1 cellular context compared by ENCODE assay signal in the genomic region with DNA sequence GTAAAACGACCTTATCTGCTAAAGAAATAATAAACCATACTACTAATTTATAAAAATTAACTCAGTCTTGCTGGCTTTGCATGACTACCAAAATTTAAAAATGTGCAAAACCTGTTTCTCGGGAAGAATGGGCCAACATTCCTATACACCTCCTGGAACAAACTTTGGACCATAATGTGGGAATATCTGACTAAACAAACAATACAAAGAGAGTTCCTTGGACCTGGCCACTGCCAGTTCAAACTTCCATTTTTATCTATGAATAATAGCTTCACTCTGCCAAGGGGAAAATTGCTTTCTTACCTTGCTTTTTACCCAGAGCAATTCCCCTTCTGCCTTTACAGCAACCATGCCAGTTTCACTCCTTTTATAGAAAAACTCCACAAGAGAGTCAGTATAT.
TF ChIP-seq lines count a peak whose summit lies in the region.

No MANE protein-coding gene starts in this region.

TF ChIP-seq in HepG2, 621 proteins besides CTCF, POLR2A, EP300 and RAD21 (continued from another document and continues in another):
- peak; percentile 75 for TF ChIP-seq TEAD3 (CRISPR knock-in tag; optimal IDR thresholded peaks at IDR 0.05; ENCODE audit: borderline replicate concordance)
- no peak for TF ChIP-seq ZNF30 (CRISPR knock-in tag; IDR thresholded peaks at IDR 0.05)
- TF ChIP-seq NCOA2 (CRISPR knock-in tag; IDR thresholded peaks at IDR 0.05) = peak; percentile 20; the same call in 1 of the 2 replicates
- TF ChIP-seq ZFYVE20 (CRISPR knock-in tag; IDR thresholded peaks at IDR 0.05; ENCODE audit: borderline replicate concordance, low read depth) = no peak
- TF ChIP-seq, protein P1, sequence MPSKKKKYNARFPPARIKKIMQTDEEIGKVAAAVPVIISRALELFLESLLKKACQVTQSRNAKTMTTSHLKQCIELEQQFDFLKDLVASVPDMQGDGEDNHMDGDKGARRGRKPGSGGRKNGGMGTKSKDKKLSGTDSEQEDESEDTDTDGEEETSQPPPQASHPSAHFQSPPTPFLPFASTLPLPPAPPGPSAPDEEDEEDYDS (CRISPR knock-in tag; IDR thresholded peaks at IDR 0.05) = peak; percentile 44; the same call in 1 of the 2 replicates
- TF ChIP-seq ZNF3 (CRISPR knock-in tag; IDR thresholded peaks at IDR 0.05) = no peak
- TF ChIP-seq HNF4G (IDR thresholded peaks at IDR 0.05; ENCODE audit: borderline replicate concordance, low read depth, low read length) = peak; percentile 79
- no peak; the same call in 1 of the 2 replicates for TF ChIP-seq HNF4G (CRISPR knock-in tag; IDR thresholded peaks at IDR 0.05; ENCODE audit: borderline replicate concordance, low read depth)
- TF ChIP-seq SOX5 (CRISPR knock-in tag; IDR thresholded peaks at IDR 0.05; ENCODE audit: borderline replicate concordance) = peak; percentile 60; the same call in 1 of the 2 replicates
- 0 out of 2 replicates have a peak, but pooled peaks have one; percentile 33 for TF ChIP-seq IRF2 (CRISPR knock-in tag; IDR thresholded peaks at IDR 0.05)
- peak; percentile 90 for TF ChIP-seq HNF4A (CRISPR knock-in tag; IDR thresholded peaks at IDR 0.05)
- no peak for TF ChIP-seq ZBTB1 (CRISPR knock-in tag; IDR thresholded peaks at IDR 0.05; ENCODE audit: borderline replicate concordance)
- TF ChIP-seq KLF15 (CRISPR knock-in tag; IDR thresholded peaks at IDR 0.05; ENCODE audit: borderline replicate concordance) = no peak
- TF ChIP-seq, protein P2, sequence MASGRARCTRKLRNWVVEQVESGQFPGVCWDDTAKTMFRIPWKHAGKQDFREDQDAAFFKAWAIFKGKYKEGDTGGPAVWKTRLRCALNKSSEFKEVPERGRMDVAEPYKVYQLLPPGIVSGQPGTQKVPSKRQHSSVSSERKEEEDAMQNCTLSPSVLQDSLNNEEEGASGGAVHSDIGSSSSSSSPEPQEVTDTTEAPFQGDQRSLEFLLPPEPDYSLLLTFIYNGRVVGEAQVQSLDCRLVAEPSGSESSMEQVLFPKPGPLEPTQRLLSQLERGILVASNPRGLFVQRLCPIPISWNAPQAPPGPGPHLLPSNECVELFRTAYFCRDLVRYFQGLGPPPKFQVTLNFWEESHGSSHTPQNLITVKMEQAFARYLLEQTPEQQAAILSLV (CRISPR knock-in tag; IDR thresholded peaks at IDR 0.05; ENCODE audit: borderline replicate concordance) = no peak
- TF ChIP-seq ZNF326 (CRISPR knock-in tag; IDR thresholded peaks at IDR 0.05; ENCODE audit: borderline replicate concordance) = no peak
- TF ChIP-seq ZNF75D (CRISPR knock-in tag; IDR thresholded peaks at IDR 0.05; ENCODE audit: borderline replicate concordance) = no peak
- TF ChIP-seq, protein P3, sequence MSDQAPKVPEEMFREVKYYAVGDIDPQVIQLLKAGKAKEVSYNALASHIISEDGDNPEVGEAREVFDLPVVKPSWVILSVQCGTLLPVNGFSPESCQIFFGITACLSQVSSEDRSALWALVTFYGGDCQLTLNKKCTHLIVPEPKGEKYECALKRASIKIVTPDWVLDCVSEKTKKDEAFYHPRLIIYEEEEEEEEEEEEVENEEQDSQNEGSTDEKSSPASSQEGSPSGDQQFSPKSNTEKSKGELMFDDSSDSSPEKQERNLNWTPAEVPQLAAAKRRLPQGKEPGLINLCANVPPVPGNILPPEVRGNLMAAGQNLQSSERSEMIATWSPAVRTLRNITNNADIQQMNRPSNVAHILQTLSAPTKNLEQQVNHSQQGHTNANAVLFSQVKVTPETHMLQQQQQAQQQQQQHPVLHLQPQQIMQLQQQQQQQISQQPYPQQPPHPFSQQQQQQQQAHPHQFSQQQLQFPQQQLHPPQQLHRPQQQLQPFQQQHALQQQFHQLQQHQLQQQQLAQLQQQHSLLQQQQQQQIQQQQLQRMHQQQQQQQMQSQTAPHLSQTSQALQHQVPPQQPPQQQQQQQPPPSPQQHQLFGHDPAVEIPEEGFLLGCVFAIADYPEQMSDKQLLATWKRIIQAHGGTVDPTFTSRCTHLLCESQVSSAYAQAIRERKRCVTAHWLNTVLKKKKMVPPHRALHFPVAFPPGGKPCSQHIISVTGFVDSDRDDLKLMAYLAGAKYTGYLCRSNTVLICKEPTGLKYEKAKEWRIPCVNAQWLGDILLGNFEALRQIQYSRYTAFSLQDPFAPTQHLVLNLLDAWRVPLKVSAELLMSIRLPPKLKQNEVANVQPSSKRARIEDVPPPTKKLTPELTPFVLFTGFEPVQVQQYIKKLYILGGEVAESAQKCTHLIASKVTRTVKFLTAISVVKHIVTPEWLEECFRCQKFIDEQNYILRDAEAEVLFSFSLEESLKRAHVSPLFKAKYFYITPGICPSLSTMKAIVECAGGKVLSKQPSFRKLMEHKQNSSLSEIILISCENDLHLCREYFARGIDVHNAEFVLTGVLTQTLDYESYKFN (CRISPR knock-in tag; conservative IDR thresholded peaks at IDR 0.05) = peak; percentile 87
- TF ChIP-seq, protein P4, sequence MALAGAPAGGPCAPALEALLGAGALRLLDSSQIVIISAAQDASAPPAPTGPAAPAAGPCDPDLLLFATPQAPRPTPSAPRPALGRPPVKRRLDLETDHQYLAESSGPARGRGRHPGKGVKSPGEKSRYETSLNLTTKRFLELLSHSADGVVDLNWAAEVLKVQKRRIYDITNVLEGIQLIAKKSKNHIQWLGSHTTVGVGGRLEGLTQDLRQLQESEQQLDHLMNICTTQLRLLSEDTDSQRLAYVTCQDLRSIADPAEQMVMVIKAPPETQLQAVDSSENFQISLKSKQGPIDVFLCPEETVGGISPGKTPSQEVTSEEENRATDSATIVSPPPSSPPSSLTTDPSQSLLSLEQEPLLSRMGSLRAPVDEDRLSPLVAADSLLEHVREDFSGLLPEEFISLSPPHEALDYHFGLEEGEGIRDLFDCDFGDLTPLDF (CRISPR knock-in tag; IDR thresholded peaks at IDR 0.05) = no peak
- 0 out of 2 replicates have a peak, but pooled peaks have one; percentile 5 for TF ChIP-seq ZFP90 (CRISPR knock-in tag; IDR thresholded peaks at IDR 0.05; ENCODE audit: borderline replicate concordance)
- TF ChIP-seq BCL6 (CRISPR knock-in tag; IDR thresholded peaks at IDR 0.05) = peak; percentile 32; the same call in 1 of the 2 replicates
- peak; percentile 38; the same call in 1 of the 2 replicates for TF ChIP-seq ZNF629 (CRISPR knock-in tag; conservative IDR thresholded peaks at IDR 0.05)
- no peak for TF ChIP-seq XRCC5 (optimal IDR thresholded peaks at IDR 0.05; ENCODE audit: low read length)
- no peak for TF ChIP-seq POGZ (CRISPR knock-in tag; IDR thresholded peaks at IDR 0.05)
- TF ChIP-seq, protein P5, sequence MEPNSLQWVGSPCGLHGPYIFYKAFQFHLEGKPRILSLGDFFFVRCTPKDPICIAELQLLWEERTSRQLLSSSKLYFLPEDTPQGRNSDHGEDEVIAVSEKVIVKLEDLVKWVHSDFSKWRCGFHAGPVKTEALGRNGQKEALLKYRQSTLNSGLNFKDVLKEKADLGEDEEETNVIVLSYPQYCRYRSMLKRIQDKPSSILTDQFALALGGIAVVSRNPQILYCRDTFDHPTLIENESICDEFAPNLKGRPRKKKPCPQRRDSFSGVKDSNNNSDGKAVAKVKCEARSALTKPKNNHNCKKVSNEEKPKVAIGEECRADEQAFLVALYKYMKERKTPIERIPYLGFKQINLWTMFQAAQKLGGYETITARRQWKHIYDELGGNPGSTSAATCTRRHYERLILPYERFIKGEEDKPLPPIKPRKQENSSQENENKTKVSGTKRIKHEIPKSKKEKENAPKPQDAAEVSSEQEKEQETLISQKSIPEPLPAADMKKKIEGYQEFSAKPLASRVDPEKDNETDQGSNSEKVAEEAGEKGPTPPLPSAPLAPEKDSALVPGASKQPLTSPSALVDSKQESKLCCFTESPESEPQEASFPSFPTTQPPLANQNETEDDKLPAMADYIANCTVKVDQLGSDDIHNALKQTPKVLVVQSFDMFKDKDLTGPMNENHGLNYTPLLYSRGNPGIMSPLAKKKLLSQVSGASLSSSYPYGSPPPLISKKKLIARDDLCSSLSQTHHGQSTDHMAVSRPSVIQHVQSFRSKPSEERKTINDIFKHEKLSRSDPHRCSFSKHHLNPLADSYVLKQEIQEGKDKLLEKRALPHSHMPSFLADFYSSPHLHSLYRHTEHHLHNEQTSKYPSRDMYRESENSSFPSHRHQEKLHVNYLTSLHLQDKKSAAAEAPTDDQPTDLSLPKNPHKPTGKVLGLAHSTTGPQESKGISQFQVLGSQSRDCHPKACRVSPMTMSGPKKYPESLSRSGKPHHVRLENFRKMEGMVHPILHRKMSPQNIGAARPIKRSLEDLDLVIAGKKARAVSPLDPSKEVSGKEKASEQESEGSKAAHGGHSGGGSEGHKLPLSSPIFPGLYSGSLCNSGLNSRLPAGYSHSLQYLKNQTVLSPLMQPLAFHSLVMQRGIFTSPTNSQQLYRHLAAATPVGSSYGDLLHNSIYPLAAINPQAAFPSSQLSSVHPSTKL (CRISPR knock-in tag; IDR thresholded peaks at IDR 0.05) = peak; percentile 69
- TF ChIP-seq, protein P6, sequence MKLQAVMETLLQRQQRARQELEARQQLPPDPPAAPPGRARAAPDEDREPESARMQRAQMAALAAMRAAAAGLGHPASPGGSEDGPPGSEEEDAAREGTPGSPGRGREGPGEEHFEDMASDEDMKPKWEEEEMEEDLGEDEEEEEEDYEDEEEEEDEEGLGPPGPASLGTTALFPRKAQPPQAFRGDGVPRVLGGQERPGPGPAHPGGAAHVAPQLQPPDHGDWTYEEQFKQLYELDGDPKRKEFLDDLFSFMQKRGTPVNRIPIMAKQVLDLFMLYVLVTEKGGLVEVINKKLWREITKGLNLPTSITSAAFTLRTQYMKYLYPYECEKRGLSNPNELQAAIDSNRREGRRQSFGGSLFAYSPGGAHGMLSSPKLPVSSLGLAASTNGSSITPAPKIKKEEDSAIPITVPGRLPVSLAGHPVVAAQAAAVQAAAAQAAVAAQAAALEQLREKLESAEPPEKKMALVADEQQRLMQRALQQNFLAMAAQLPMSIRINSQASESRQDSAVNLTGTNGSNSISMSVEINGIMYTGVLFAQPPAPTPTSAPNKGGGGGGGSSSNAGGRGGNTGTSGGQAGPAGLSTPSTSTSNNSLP (IDR thresholded peaks at IDR 0.05; ENCODE audit: low read depth, low read length) = peak; percentile 45; the same call in 1 of the 2 replicates
- TF ChIP-seq ZFP82 (CRISPR knock-in tag; IDR thresholded peaks at IDR 0.05; ENCODE audit: borderline replicate concordance) = 0 out of 2 replicates have a peak, but pooled peaks have one; percentile 13
- no peak for TF ChIP-seq ZNF432 (CRISPR knock-in tag; IDR thresholded peaks at IDR 0.05; ENCODE audit: borderline replicate concordance)
- TF ChIP-seq, protein P7, sequence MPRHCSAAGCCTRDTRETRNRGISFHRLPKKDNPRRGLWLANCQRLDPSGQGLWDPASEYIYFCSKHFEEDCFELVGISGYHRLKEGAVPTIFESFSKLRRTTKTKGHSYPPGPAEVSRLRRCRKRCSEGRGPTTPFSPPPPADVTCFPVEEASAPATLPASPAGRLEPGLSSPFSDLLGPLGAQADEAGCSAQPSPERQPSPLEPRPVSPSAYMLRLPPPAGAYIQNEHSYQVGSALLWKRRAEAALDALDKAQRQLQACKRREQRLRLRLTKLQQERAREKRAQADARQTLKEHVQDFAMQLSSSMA (CRISPR knock-in tag; IDR thresholded peaks at IDR 0.05) = no peak
- no peak for TF ChIP-seq ZNF7 (CRISPR knock-in tag; IDR thresholded peaks at IDR 0.05)
- TF ChIP-seq ZNF567 (CRISPR knock-in tag; IDR thresholded peaks at IDR 0.05; ENCODE audit: borderline replicate concordance) = no peak
- no peak for TF ChIP-seq ZNF256 (CRISPR knock-in tag; conservative IDR thresholded peaks at IDR 0.05)
- TF ChIP-seq, protein P8, sequence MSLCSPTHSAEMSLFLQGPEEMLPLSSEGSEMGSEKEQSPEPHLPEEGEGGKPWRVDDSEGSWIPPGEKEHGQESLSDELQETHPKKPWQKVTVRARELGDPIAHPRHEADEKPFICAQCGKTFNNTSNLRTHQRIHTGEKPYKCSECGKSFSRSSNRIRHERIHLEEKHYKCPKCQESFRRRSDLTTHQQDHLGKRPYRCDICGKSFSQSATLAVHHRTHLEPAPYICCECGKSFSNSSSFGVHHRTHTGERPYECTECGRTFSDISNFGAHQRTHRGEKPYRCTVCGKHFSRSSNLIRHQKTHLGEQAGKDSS (CRISPR knock-in tag; IDR thresholded peaks at IDR 0.05; ENCODE audit: borderline replicate concordance, low read depth) = no peak
- peak; percentile 63 for TF ChIP-seq ASH2L (IDR thresholded peaks at IDR 0.05; ENCODE audit: insufficient read length, low read depth, low read length)
- 0 out of 2 replicates have a peak, but pooled peaks have one; percentile 8 for TF ChIP-seq SP5 (CRISPR knock-in tag; IDR thresholded peaks at IDR 0.05; ENCODE audit: borderline replicate concordance, low read depth)
- no peak for TF ChIP-seq ZFAT (CRISPR knock-in tag; conservative IDR thresholded peaks at IDR 0.05)
- TF ChIP-seq SRF (IDR thresholded peaks at IDR 0.05; ENCODE audit: low read depth, low read length) = no peak
- no peak for TF ChIP-seq ZNF496 (CRISPR knock-in tag; IDR thresholded peaks at IDR 0.05; ENCODE audit: insufficient replicate concordance)
- TF ChIP-seq, protein P9, sequence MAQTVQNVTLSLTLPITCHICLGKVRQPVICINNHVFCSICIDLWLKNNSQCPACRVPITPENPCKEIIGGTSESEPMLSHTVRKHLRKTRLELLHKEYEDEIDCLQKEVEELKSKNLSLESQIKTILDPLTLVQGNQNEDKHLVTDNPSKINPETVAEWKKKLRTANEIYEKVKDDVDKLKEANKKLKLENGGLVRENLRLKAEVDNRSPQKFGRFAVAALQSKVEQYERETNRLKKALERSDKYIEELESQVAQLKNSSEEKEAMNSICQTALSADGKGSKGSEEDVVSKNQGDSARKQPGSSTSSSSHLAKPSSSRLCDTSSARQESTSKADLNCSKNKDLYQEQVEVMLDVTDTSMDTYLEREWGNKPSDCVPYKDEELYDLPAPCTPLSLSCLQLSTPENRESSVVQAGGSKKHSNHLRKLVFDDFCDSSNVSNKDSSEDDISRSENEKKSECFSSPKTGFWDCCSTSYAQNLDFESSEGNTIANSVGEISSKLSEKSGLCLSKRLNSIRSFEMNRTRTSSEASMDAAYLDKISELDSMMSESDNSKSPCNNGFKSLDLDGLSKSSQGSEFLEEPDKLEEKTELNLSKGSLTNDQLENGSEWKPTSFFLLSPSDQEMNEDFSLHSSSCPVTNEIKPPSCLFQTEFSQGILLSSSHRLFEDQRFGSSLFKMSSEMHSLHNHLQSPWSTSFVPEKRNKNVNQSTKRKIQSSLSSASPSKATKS (CRISPR knock-in tag; IDR thresholded peaks at IDR 0.05) = no peak
- TF ChIP-seq FOSL2 (CRISPR knock-in tag; IDR thresholded peaks at IDR 0.05) = no peak
- TF ChIP-seq ZNF530 (CRISPR knock-in tag; IDR thresholded peaks at IDR 0.05; ENCODE audit: low read depth) = no peak
- TF ChIP-seq KAT8 (CRISPR knock-in tag; IDR thresholded peaks at IDR 0.05) = peak; percentile 37; the same call in 1 of the 2 replicates
- TF ChIP-seq, protein P10, sequence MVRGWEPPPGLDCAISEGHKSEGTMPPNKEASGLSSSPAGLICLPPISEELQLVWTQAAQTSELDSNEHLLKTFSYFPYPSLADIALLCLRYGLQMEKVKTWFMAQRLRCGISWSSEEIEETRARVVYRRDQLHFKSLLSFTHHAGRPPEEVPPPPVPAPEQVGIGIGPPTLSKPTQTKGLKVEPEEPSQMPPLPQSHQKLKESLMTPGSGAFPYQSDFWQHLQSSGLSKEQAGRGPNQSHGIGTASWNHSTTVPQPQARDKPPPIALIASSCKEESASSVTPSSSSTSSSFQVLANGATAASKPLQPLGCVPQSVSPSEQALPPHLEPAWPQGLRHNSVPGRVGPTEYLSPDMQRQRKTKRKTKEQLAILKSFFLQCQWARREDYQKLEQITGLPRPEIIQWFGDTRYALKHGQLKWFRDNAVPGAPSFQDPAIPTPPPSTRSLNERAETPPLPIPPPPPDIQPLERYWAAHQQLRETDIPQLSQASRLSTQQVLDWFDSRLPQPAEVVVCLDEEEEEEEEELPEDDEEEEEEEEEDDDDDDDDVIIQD (CRISPR knock-in tag; IDR thresholded peaks at IDR 0.05; ENCODE audit: low read depth) = peak; percentile 14; the same call in 1 of the 2 replicates
- TF ChIP-seq RXRB (CRISPR knock-in tag; IDR thresholded peaks at IDR 0.05; ENCODE audit: borderline replicate concordance) = peak; percentile 43; the same call in 1 of the 2 replicates
- TF ChIP-seq ZNF468 (CRISPR knock-in tag; IDR thresholded peaks at IDR 0.05) = no peak
- TF ChIP-seq KDM6A (CRISPR knock-in tag; IDR thresholded peaks at IDR 0.05; ENCODE audit: low read depth) = peak; percentile 78
